18 cellular contexts compared by ENCODE assay signal in the genomic region with DNA sequence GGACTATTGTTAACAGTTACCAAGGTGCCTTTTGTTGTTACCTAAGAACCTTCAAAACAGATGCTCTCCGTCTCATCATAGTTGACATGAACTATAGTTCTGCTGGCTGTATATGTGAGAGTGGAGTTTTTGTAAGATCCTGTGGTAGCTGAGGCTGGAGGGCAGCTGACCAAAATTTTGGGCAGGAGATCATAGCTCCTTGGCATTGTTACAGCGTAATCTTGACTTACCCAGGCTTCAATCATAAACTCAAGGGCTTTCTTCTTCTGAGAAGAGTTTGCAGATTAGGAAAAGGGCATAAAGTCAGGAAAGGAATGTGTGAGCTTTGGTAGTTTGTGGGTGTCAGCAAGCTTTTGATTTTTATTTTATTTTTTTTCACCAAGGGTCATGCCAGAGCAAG.
"Had no signal": no experiment of that assay in that cellular context is flagged by ENCODE, and none has a peak within 500 bp of the region (broad histone marks: within the 10 kb centered on the region; RNA-seq: fewer than 3 reads in every experiment).

No MANE protein-coding gene starts in this region.

- H3K27me3 ChIP-seq: esophagus muscularis mucosa, gastroesophageal sphincter, stomach had no signal

- H3K27ac ChIP-seq: epithelial cell of prostate, esophagus muscularis mucosa, gastroesophageal sphincter, skin epidermis, stomach, thoracic aorta had no signal

- H3K4me3 Mint-ChIP-seq: naive thymus-derived CD4-positive, alpha-beta T cell; nephron progenitor cell had no signal

- DNase-seq: effector memory CD4-positive, alpha-beta T cell; glutamatergic neuron; islet precursor cell; mesenchymal stem cell; naive thymus-derived CD4-positive, alpha-beta T cell; nephron progenitor cell; stimulated activated naive CD4-positive, alpha-beta T cell; stomach; substantia nigra; trophoblast cell had no signal

- H3K9me3 ChIP-seq: esophagus muscularis mucosa, gastroesophageal sphincter, stomach, thoracic aorta had no signal

- H3K27me3 Mint-ChIP-seq: naive thymus-derived CD4-positive, alpha-beta T cell had no signal

- ATAC-seq: gastroesophageal sphincter; left lobe of liver; naive thymus-derived CD4-positive, alpha-beta T cell; sciatic nerve had no signal

- H3K9me3 Mint-ChIP-seq: naive thymus-derived CD4-positive, alpha-beta T cell; nephron progenitor cell had no signal

- H3K27ac Mint-ChIP-seq: nephron progenitor cell had no signal

- H3K4me3 ChIP-seq: esophagus muscularis mucosa, gastroesophageal sphincter, lung, skin epidermis, stomach, thoracic aorta had no signal
